ENCODE assay signal across 10 cellular contexts in the genomic region with DNA sequence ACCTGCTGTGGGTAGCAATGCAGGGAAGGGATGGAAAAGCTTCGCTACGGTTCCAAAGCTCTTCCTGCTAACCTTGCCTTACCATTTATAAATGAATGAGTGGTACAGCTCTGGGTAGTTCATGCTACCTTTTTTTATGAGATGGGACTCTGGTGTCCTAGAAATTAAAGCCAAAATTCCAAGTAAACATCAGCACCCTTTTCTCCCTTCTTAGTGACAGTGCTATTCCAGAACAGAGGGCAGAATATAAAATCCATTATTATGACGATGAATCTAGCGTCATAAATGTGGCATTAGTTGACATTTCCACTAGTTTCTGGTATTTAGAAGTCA. TPM values are rescaled to one million over a fixed set of nuclear protein-coding genes. Genes with fewer than 3 reads are reported as not detected.
A peak's percentile ranks its signal among the peaks of the same experiment; 100 is the strongest.
DNase-seq lines count a peak whose midpoint lies in the region; ATAC-seq, FAIRE-seq and TF ChIP-seq lines count a peak whose summit lies in the region.
"Had no signal": no experiment of that assay in that cellular context is flagged by ENCODE, and none has a peak within 500 bp of the region (broad histone marks: within the 10 kb centered on the region; RNA-seq: fewer than 3 reads in every experiment).

No MANE protein-coding gene starts in this region.

- peak overlapping the region; percentile 82 for H2AK9ac ChIP-seq in IMR-90 (replicated peaks; ENCODE audit: low read depth, low read length, poor library complexity)

- H2AK5ac ChIP-seq in IMR-90 (ENCODE audit: low read depth, low read length), result no peak overlapping the region

- H3K4me1 Mint-ChIP-seq in natural killer cell treated with Interleukin-12 subunit alpha and Interleukin-12 subunit beta and Interleukin-15 and Interleukin-18, amount 100 ng/mL, for 72 hours (ENCODE audit: low read depth in 2 of 2), result peaks cover 9 to 10% of the 10 kb centered on the region in 2 donors

- H4K5ac ChIP-seq in IMR-90 (ENCODE audit: low read depth, low read length), result no peak overlapping the region

- intact Hi-C loops in IMR-90 (cut with micrococcal nuclease), result no loop called here

- no peak overlapping the region for H3K23ac ChIP-seq in IMR-90 (ENCODE audit: low read depth, low read length)

- no peaks in the 10 kb centered on the region for H3K27me3 ChIP-seq in IMR-90 (ENCODE audit: control insufficient read depth, insufficient read depth, low read length)
- H3K27me3 ChIP-seq: foreskin keratinocyte had no signal

- no peak overlapping the region for H2BK15ac ChIP-seq in IMR-90 (ENCODE audit: low read depth, low read length)

- peaks cover 0 to 4% of the 10 kb centered on the region in 2 experiments; a peak in 3 of 4 replicates for H3K79me1 ChIP-seq in IMR-90 (ENCODE audit: low read depth in 1 of 2, low read length in 2 of 2)

- ATAC-seq in IMR-90 (ENCODE audit: low read depth), result no peak
- ATAC-seq in natural killer cell treated with Interleukin-12 subunit alpha and Interleukin-12 subunit beta and Interleukin-15 and Interleukin-18, amount 100 ng/mL, for 72 hours, result no peak

- H4K91ac ChIP-seq in IMR-90 (ENCODE audit: insufficient read depth, low read depth, low read length), result no peak overlapping the region

- peak overlapping the region; percentile 87 for H3K4me3 Mint-ChIP-seq in natural killer cell treated with Interleukin-12 subunit alpha and Interleukin-12 subunit beta and Interleukin-15 and Interleukin-18, amount 100 ng/mL, for 72 hours

- TF ChIP-seq CTCF in AG04449 (IDR thresholded peaks at IDR 0.05; ENCODE audit: insufficient read depth, low read length, missing control alignments) (no peak), IMR-90 (conservative IDR thresholded peaks at IDR 0.05; ENCODE audit: low read depth, low read length) (no peak), cardiac fibroblast (IDR thresholded peaks at IDR 0.05; ENCODE audit: low read depth, low read length) (no peak), D721Med (IDR thresholded peaks at IDR 0.05; ENCODE audit: insufficient read depth, missing control alignments) (no peak)

- H3K36me3 ChIP-seq in IMR-90 (ENCODE audit: control insufficient read depth, insufficient read depth, low read length), result peaks cover 2% of the 10 kb centered on the region; the same call in 1 of the 2 replicates

- H2AFZ ChIP-seq in IMR-90 (replicated peaks; ENCODE audit: low read length, poor library complexity), result peak overlapping the region; percentile 88

- H4K20me1 ChIP-seq in IMR-90 (ENCODE audit: insufficient read depth, low read length), result no peaks in the 10 kb centered on the region

- H3K14ac ChIP-seq in IMR-90 (replicated peaks; ENCODE audit: low read depth, low read length), result no peak overlapping the region

- DNase-seq in AG04449 (ENCODE audit: low read depth, low spot score), result no peak
- no peak for DNase-seq in IMR-90
- DNase-seq in cardiac fibroblast (ENCODE audit: low read depth in 2 of 2), result no peak
- no peak for DNase-seq in natural killer cell treated with Interleukin-12 subunit alpha and Interleukin-12 subunit beta and Interleukin-15 and Interleukin-18, amount 100 ng/mL, for 72 hours (ENCODE audit: low spot score)
- DNase-seq in NCI-H1105 treated with DMSO at 0.1 percent for 48 hours (lab: John Stamatoyannopoulos, UW), result no peak
- DNase-seq in D721Med (ENCODE audit: insufficient read length, low spot score), result no peak
- no peak for DNase-seq in stimulated activated naive CD4-positive, alpha-beta T cell treated with Interleukin-2 at 50 U/mL for 16 hours (lab: John Stamatoyannopoulos, UW)
- no peak for DNase-seq in HK-2 (ENCODE audit: unreplicated experiment)
- DNase-seq: SIG-M5 had no signal

- no peaks in the 10 kb centered on the region for H3K9me1 ChIP-seq in IMR-90 (ENCODE audit: insufficient read depth, low read length)

- no CpG with 5 or more reads among the region's 4 CpGs for WGBS in IMR-90 (ENCODE audit: extremely low coverage in 2 of 2, insufficient read length in 1 of 2), 2 experiments

- 0 out of 4 replicates have a peak overlapping the region, but pooled peaks of 1 of the 2 experiments have one; percentile 35 for H4K8ac ChIP-seq in IMR-90 (ENCODE audit: low read depth in 2 of 2, low read length in 2 of 2)

- no peaks in the 10 kb centered on the region for H3K36me3 Mint-ChIP-seq in natural killer cell treated with Interleukin-12 subunit alpha and Interleukin-12 subunit beta and Interleukin-15 and Interleukin-18, amount 100 ng/mL, for 72 hours

- H3K27ac Mint-ChIP-seq in natural killer cell treated with Interleukin-12 subunit alpha and Interleukin-12 subunit beta and Interleukin-15 and Interleukin-18, amount 100 ng/mL, for 72 hours, result peak overlapping the region; percentile 64 to 78

- H3K9ac ChIP-seq in IMR-90 (ENCODE audit: low read depth, low read length), result no peak overlapping the region

- H2BK5ac ChIP-seq in IMR-90 (ENCODE audit: low read depth, low read length, poor library complexity, severe bottlenecking), result no peak overlapping the region

- POLR2A ChIA-PET in AG04449 (lab: Yijun Ruan, JAX), result interaction anchor here (1.1 kb wide), 1 partner anchor 37 kb away, joined by 4 read pairs; no protein-coding TSS in a partner anchor
- POLR2A ChIA-PET in IMR-90 (lab: Charles Lee; ENCODE audit: unreplicated experiment), result no interaction called here

- H3K9me3 Mint-ChIP-seq in natural killer cell treated with Interleukin-12 subunit alpha and Interleukin-12 subunit beta and Interleukin-15 and Interleukin-18, amount 100 ng/mL, for 72 hours, result no peaks in the 10 kb centered on the region

- CTCF ChIA-PET in AG04449 (lab: Yijun Ruan, JAX) (interaction anchor here (0.8 to 1.9 kb wide), 3 partner anchors 9 to 67 kb away, joined by 3 to 6 read pairs (median 3); no protein-coding TSS in a partner anchor), IMR-90 (lab: Yijun Ruan, JAX) (interaction anchor here (0.8 to 1.0 kb wide), 2 partner anchors 9 to 19 kb away, joined by 3 to 4 read pairs; no protein-coding TSS in a partner anchor)

- H2BK120ac ChIP-seq in IMR-90 (ENCODE audit: low read depth, low read length), result no peak overlapping the region

- no peaks in the 10 kb centered on the region for H3K9me3 ChIP-seq in IMR-90 (ENCODE audit: control insufficient read depth, insufficient read depth, low read length)

- in situ Hi-C loops in IMR-90 (cut with MboI; ENCODE audit: low sequenced_read_pairs), result no loop called here

- H3K27me3 Mint-ChIP-seq in natural killer cell treated with Interleukin-12 subunit alpha and Interleukin-12 subunit beta and Interleukin-15 and Interleukin-18, amount 100 ng/mL, for 72 hours, result no peaks in the 10 kb centered on the region

- no peak overlapping the region for H2BK20ac ChIP-seq in IMR-90 (ENCODE audit: low read depth, low read length)

- H3K18ac ChIP-seq in IMR-90 (ENCODE audit: low read depth, low read length), result no peak overlapping the region

- no peak for TF ChIP-seq POLR2A in IMR-90 (IDR thresholded peaks at IDR 0.05; ENCODE audit: low read depth, low read length)

- no peak for TF ChIP-seq RAD21 in IMR-90 (IDR thresholded peaks at IDR 0.05; ENCODE audit: low read length)

- peak overlapping the region; percentile 71 for H3K4me2 ChIP-seq in IMR-90 (ENCODE audit: low read depth, low read length)

- H3K4me3 ChIP-seq in AG04449 (ENCODE audit: low read depth, low read length) (peak overlapping the region; percentile 82), IMR-90 (ENCODE audit: insufficient read depth, low read depth, low read length) (peak overlapping the region; percentile 70), cardiac fibroblast (replicated peaks in 1 of 2; ENCODE audit: low read depth in 2 of 2, low read length in 2 of 2) (peak overlapping the region; percentile 25 to 89)

- H3K56ac ChIP-seq in IMR-90 (ENCODE audit: extremely low read depth, insufficient read depth, low read length), result no peak overlapping the region

- dilution Hi-C loops in IMR-90 (cut with HindIII; ENCODE audit: low sequenced_read_pairs, unreplicated experiment), result no loop called here

- no peak overlapping the region for H3K4ac ChIP-seq in IMR-90 (ENCODE audit: low read depth, low read length)

- H3K27ac ChIP-seq in IMR-90 (ENCODE audit: insufficient read depth, low read length), result no peak overlapping the region
- H3K27ac ChIP-seq: foreskin keratinocyte had no signal

- FAIRE-seq in D721Med (lab: Jason Lieb, UNC), result no peak

- no TSS peak for BruUV-seq in IMR-90 (replicated peaks; lab: Mats Ljungman, UMichigan)

- H3K4me1 ChIP-seq in IMR-90 (ENCODE audit: control insufficient read depth, insufficient read depth, low read length), result no peaks in the 10 kb centered on the region

TF ChIP-seq in IMR-90, 13 proteins besides CTCF, POLR2A, EP300 and RAD21:
- no peak for TF ChIP-seq RFX5 (IDR thresholded peaks at IDR 0.05; ENCODE audit: low read depth, low read length)
- no peak for TF ChIP-seq SMC3 (IDR thresholded peaks at IDR 0.05; ENCODE audit: low read depth, low read length)

RNA-seq across cellular contexts. Expression of a gene that starts 0.4 kb away (rescaled TPM):
- 2.0 and 6.1 TPM in 2 replicates for total RNA-seq in IMR-90 (2012; rRNA removed)
- polyA plus RNA-seq in IMR-90 (2012; rRNA removed), result 5.5 and 6.8 TPM in 2 replicates
- polyA plus RNA-seq in IMR-90 (2012; cell fraction: cytosol; rRNA removed), result 0.34 and 0.73 TPM in 2 replicates
- 0.22 and 1.3 TPM in 2 replicates for polyA plus RNA-seq in IMR-90 (2012; cell fraction: nucleus; rRNA removed; ENCODE audit: low replicate concordance)
- total RNA-seq in natural killer cell treated with Interleukin-12 subunit alpha and Interleukin-12 subunit beta and Interleukin-15 and Interleukin-18, amount 100 ng/mL, for 72 hours, result 10 to 100 TPM; 25.6 to 28.3 TPM

RNA-seq across cellular contexts. Expression of a gene that starts 30.2 kb away (rescaled TPM):
- total RNA-seq in IMR-90 (2012; rRNA removed), result not detected in 2 replicates
- not detected in 2 replicates for polyA plus RNA-seq in IMR-90 (2012; rRNA removed)
- polyA plus RNA-seq in IMR-90 (2012; cell fraction: cytosol; rRNA removed), result not detected in 2 replicates
- polyA plus RNA-seq in IMR-90 (2012; cell fraction: nucleus; rRNA removed; ENCODE audit: low replicate concordance), result not detected in 2 replicates
- total RNA-seq in natural killer cell treated with Interleukin-12 subunit alpha and Interleukin-12 subunit beta and Interleukin-15 and Interleukin-18, amount 100 ng/mL, for 72 hours, result not detected
- total RNA-seq: foreskin keratinocyte had no signal
- polyA plus RNA-seq: foreskin keratinocyte had no signal
